1 cellular context compared by ENCODE assay signal in the genomic region with DNA sequence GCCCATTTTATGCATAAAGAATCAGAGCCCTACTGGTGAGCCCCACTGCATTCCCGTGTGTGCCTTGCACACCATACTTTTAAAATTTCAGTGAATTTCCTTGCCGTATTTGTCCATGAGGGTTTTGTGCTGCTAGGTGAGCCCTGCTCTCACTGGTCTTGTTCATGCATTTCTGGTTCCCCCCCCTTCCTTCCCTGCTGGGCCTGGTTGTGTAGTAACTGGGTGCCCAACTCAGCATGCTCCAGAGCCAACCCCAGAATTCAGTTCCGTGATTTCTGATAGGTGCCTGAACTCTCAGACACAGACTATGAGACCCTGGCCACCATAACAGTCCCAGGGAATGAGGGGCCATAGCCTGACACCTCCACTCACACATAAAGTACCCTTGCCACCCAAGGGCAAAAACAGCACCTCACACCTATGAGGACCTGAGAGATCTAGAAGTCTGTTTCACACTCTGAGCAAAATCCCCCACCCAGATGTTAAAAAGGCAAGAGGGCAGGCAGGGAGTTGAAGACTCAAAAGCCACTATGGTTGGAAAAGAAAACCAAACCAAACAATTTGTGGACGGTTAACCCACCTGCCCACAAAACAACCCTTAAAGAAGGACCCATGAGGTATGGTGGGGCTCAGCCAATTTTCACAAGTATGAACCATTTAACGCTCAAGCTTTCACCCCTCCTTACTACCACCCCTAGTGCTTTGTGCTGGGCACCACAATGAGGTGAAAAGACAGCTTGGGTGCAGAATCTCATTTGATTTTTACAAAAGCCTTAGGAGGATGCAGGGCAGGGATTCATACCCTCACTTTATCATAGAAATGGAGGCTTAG.
TF ChIP-seq lines count a peak whose summit lies in the region.

No MANE protein-coding gene starts in this region.

TF ChIP-seq in GM12878, 131 proteins besides CTCF, POLR2A, EP300 and RAD21 (continued from another document):
- TF ChIP-seq, protein P1, sequence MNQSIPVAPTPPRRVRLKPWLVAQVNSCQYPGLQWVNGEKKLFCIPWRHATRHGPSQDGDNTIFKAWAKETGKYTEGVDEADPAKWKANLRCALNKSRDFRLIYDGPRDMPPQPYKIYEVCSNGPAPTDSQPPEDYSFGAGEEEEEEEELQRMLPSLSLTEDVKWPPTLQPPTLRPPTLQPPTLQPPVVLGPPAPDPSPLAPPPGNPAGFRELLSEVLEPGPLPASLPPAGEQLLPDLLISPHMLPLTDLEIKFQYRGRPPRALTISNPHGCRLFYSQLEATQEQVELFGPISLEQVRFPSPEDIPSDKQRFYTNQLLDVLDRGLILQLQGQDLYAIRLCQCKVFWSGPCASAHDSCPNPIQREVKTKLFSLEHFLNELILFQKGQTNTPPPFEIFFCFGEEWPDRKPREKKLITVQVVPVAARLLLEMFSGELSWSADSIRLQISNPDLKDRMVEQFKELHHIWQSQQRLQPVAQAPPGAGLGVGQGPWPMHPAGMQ (IDR thresholded peaks at IDR 0.05; ENCODE audit: borderline replicate concordance): no peak
- TF ChIP-seq NFYA (IDR thresholded peaks at IDR 0.05; ENCODE audit: borderline replicate concordance, low read depth, low read length) (no peak), CHD4 (IDR thresholded peaks at IDR 0.05) (no peak), PML (IDR thresholded peaks at IDR 0.05; ENCODE audit: low read length) (no peak), ETV6 (conservative IDR thresholded peaks at IDR 0.05 in 1 of 2, IDR thresholded peaks at IDR 0.05 in 1 of 2; ENCODE audit: borderline replicate concordance in 1 of 2, low read depth in 1 of 2) (no peak), CHD1 (IDR thresholded peaks at IDR 0.05; ENCODE audit: low read depth, low read length) (no peak), SREBF1 (IDR thresholded peaks at IDR 0.05; ENCODE audit: low read length) (no peak), POLR2AphosphoS5 (IDR thresholded peaks at IDR 0.05; ENCODE audit: low read length) (no peak), MXI1 (IDR thresholded peaks at IDR 0.05; ENCODE audit: low read depth, low read length) (no peak), EGR1 (IDR thresholded peaks at IDR 0.05; ENCODE audit: borderline replicate concordance in 1 of 2, low read depth in 2 of 2, low read length in 2 of 2) (no peak), ZSCAN29 (IDR thresholded peaks at IDR 0.05) (no peak), IKZF1 (conservative IDR thresholded peaks at IDR 0.05) (0 out of 2 replicates have a peak, but pooled peaks have one; percentile 11), ZNF217 (IDR thresholded peaks at IDR 0.05) (no peak), ATF7 (IDR thresholded peaks at IDR 0.05; ENCODE audit: low read depth) (no peak), JUNB (IDR thresholded peaks at IDR 0.05) (no peak), ESRRA (IDR thresholded peaks at IDR 0.05; ENCODE audit: low read length) (no peak), NR2F1 (conservative IDR thresholded peaks at IDR 0.05) (0 out of 2 replicates have a peak, but pooled peaks have one; percentile 31), MTA2 (IDR thresholded peaks at IDR 0.05; ENCODE audit: low read depth) (peak; percentile 21; the same call in 1 of the 2 replicates)
- TF ChIP-seq, protein P2, sequence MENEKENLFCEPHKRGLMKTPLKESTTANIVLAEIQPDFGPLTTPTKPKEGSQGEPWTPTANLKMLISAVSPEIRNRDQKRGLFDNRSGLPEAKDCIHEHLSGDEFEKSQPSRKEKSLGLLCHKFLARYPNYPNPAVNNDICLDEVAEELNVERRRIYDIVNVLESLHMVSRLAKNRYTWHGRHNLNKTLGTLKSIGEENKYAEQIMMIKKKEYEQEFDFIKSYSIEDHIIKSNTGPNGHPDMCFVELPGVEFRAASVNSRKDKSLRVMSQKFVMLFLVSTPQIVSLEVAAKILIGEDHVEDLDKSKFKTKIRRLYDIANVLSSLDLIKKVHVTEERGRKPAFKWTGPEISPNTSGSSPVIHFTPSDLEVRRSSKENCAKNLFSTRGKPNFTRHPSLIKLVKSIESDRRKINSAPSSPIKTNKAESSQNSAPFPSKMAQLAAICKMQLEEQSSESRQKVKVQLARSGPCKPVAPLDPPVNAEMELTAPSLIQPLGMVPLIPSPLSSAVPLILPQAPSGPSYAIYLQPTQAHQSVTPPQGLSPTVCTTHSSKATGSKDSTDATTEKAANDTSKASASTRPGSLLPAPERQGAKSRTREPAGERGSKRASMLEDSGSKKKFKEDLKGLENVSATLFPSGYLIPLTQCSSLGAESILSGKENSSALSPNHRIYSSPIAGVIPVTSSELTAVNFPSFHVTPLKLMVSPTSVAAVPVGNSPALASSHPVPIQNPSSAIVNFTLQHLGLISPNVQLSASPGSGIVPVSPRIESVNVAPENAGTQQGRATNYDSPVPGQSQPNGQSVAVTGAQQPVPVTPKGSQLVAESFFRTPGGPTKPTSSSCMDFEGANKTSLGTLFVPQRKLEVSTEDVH (IDR thresholded peaks at IDR 0.05; ENCODE audit: low read depth, partially characterized antibody): no peak
- TF ChIP-seq, protein P3, sequence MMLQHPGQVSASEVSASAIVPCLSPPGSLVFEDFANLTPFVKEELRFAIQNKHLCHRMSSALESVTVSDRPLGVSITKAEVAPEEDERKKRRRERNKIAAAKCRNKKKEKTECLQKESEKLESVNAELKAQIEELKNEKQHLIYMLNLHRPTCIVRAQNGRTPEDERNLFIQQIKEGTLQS (IDR thresholded peaks at IDR 0.05; ENCODE audit: borderline replicate concordance, extremely low read depth, low read depth, low read length): no peak
